ENCODE assay signal across 10 cellular contexts in the genomic region with DNA sequence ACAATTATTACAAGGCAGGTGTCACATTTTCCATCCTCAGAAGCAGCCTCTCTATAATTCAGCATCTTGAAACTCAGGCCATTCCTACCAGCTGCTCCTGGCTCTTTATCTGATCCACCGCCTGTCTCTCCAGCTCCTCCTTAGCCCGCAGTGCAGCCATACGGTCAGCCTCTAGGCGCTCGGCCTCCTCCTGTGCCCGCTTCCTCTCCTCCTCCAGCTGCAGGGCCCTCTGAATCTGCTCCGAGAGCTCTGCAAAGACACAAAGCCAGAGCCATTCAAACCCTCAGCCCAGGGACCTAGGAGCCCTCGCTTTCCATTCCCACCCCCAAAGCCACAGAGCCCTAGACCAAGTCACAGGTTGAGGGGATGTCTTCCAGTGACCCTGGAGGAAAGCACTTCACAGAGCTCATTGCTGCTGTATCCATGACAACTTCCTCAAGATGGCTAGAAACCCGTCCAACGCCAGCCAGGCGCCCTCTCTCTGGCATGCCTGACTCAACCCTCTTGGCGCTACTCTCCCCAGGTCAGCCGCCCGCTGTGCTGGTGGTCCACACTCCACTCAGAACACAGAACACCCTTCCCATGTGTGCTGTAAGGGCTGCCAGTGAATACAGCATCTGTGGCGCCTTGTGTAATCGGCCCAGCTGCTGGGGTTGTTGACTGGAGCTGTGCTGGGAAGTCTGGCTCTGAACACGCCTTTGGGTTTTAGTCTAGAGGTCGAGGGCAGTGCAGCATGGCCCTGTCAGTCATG. TPM values are rescaled to one million over a fixed set of nuclear protein-coding genes. Genes with fewer than 3 reads are reported as not detected.
A peak's percentile ranks its signal among the peaks of the same experiment; 100 is the strongest.
DNase-seq lines count a peak whose midpoint lies in the region; ATAC-seq, FAIRE-seq and TF ChIP-seq lines count a peak whose summit lies in the region.
"Had no signal": no experiment of that assay in that cellular context is flagged by ENCODE, and none has a peak within 500 bp of the region (broad histone marks: within the 10 kb centered on the region; RNA-seq: fewer than 3 reads in every experiment).

No MANE protein-coding gene starts in this region.

- no peak overlapping the region for H3K23ac ChIP-seq in H9 (ENCODE audit: insufficient read length, low read depth, low read length)

- H3K23me2 ChIP-seq in H9 (ENCODE audit: insufficient read length, low read depth, low read length, poor library complexity, severe bottlenecking): no peaks in the 10 kb centered on the region

- TF ChIP-seq CTCF in H9 (conservative IDR thresholded peaks at IDR 0.05): no peak
- TF ChIP-seq CTCF in endothelial cell (IDR thresholded peaks at IDR 0.05; ENCODE audit: unreplicated experiment): no peak

- H3K36me3 Mint-ChIP-seq in H9 (ENCODE audit: insufficient read depth in 1 of 3, low read depth in 3 of 3) (peaks cover 70 to 100% (median 94%) of the 10 kb centered on the region in 3 experiments), endothelial cell (ENCODE audit: low read depth, unreplicated experiment) (peaks cover 72% of the 10 kb centered on the region)

- H3K9me3 ChIP-seq in H9 (ENCODE audit: control insufficient read depth, low read depth, low read length): no peaks in the 10 kb centered on the region
- H3K9me3 ChIP-seq: adrenal gland had no signal

- no peak overlapping the region for H2BK120ac ChIP-seq in H9 (ENCODE audit: low read depth, low read length, poor library complexity, severe bottlenecking)

- H3K9me3 Mint-ChIP-seq in H9: no peaks in the 10 kb centered on the region
- H3K9me3 Mint-ChIP-seq in endothelial cell (ENCODE audit: unreplicated experiment): no peaks in the 10 kb centered on the region

- no peaks in the 10 kb centered on the region; the same call in none of the 2 replicates for H3K27me3 Mint-ChIP-seq in H9 (ENCODE audit: low read depth)
- H3K27me3 Mint-ChIP-seq in endothelial cell (ENCODE audit: unreplicated experiment): peaks cover 9% of the 10 kb centered on the region

- no peak overlapping the region for H3K27ac ChIP-seq in H9 (ENCODE audit: insufficient read length, low read depth, low read length)
- H3K27ac ChIP-seq: SK-N-MC had no signal

- no peaks in the 10 kb centered on the region for H3K27me3 ChIP-seq in H9 (ENCODE audit: insufficient read depth, low read length)
- H3K27me3 ChIP-seq: adrenal gland had no signal

- no peak overlapping the region for H2BK5ac ChIP-seq in H9 (ENCODE audit: insufficient read length, low read length)

- no peak overlapping the region for H2BK20ac ChIP-seq in H9 (ENCODE audit: low read depth, low read length, poor library complexity, severe bottlenecking)

- no peak overlapping the region for H3K4me2 ChIP-seq in H9 (ENCODE audit: insufficient read depth, insufficient read length, low read length)

- no peak overlapping the region for H3K56ac ChIP-seq in H9 (ENCODE audit: insufficient read length, low read depth, low read length)

- H3K79me1 ChIP-seq in H9 (ENCODE audit: insufficient read depth, low read depth, low read length, poor library complexity, severe bottlenecking): no peaks in the 10 kb centered on the region

- H3K4me1 Mint-ChIP-seq in H9: peaks cover 13 to 18% of the 10 kb centered on the region in 2 experiments
- H3K4me1 Mint-ChIP-seq in endothelial cell (ENCODE audit: unreplicated experiment): peaks cover 12% of the 10 kb centered on the region

- H2BK12ac ChIP-seq in H9 (ENCODE audit: insufficient read length, low read depth, low read length): no peak overlapping the region

- H4K91ac ChIP-seq in H9 (ENCODE audit: insufficient read length, low read depth, low read length): no peak overlapping the region

- ATAC-seq in HG03460 (IDR thresholded peaks at IDR 0.05; ENCODE audit: unreplicated experiment) (no peak), left lobe of liver (no peak)

- H3K79me2 ChIP-seq in H9 (ENCODE audit: insufficient read depth, low read length): no peaks in the 10 kb centered on the region

- no peak overlapping the region for H3K4ac ChIP-seq in H9 (ENCODE audit: low read depth, low read length)

- no peak overlapping the region for H3K9ac ChIP-seq in H9 (ENCODE audit: extremely low read depth, insufficient read length, low read length)

- H4K20me1 ChIP-seq in H9 (ENCODE audit: control insufficient read depth, insufficient read depth, insufficient read length): no peaks in the 10 kb centered on the region

- WGBS in H9 (ENCODE audit: extremely low coverage, insufficient read length, low lambda C conversion rate): no CpG with 5 or more reads among the region's 18 CpGs

- no peak overlapping the region for H3T11ph ChIP-seq in H9 (ENCODE audit: low read length)

- no peak overlapping the region for H4K8ac ChIP-seq in H9 (replicated peaks; ENCODE audit: insufficient read length, low read depth, low read length)

- no peak overlapping the region for H2BK15ac ChIP-seq in H9 (ENCODE audit: low read depth, low read length)

- no peak overlapping the region for H3K14ac ChIP-seq in H9 (ENCODE audit: insufficient read depth, low read length)

- DNase-seq in H9 (no peak), NCI-H69 (lab: John Stamatoyannopoulos, UW) (peak; percentile 79), endothelial cell (ENCODE audit: low spot score) (no peak), pons (ENCODE audit: low spot score) (peak; percentile 30), HTR-8/SVneo (ENCODE audit: insufficient read length, low spot score) (no peak), left lobe of liver (ENCODE audit: low spot score) (no peak), LoVo (ENCODE audit: low spot score) (no peak)
- DNase-seq: adrenal gland had no signal

- FAIRE-seq in HTR-8/SVneo (lab: Jason Lieb, UNC): no peak

- no peak overlapping the region for H3K18ac ChIP-seq in H9 (ENCODE audit: insufficient read length, low read depth, low read length)

- H2AK5ac ChIP-seq in H9 (ENCODE audit: insufficient read length, low read length): no peak overlapping the region

- H4K5ac ChIP-seq in H9 (ENCODE audit: insufficient read length, low read depth, low read length): no peak overlapping the region

- H3K27ac Mint-ChIP-seq in H9 (peak overlapping the region; percentile 77 to 85 (median 81); a peak in 5 of 7 replicates), endothelial cell (ENCODE audit: unreplicated experiment) (peak overlapping the region; percentile 57)

- H3K4me1 ChIP-seq in H9 (ENCODE audit: insufficient read depth, low read length): no peaks in the 10 kb centered on the region

- H3K4me3 Mint-ChIP-seq in H9 (no peak overlapping the region), endothelial cell (ENCODE audit: unreplicated experiment) (peak overlapping the region; percentile 84)

- H2AFZ ChIP-seq in H9 (ENCODE audit: low read length): no peak overlapping the region

RNA-seq across cellular contexts. Expression of a gene that starts 49.3 kb away (rescaled TPM):
- total RNA-seq in H9 (2021) (375 and 393 TPM in 2 replicates), endothelial cell (ENCODE audit: unreplicated experiment) (125 TPM), left lobe of liver (57.0 TPM)

Comparison
In these comparisons a context has a peak if more than half of its experiments do, and no peak if none do; other contexts are left out.
1. DNase-seq: peak in NCI-H69 (single experiment) and pons (single experiment); none in H9 (single experiment), endothelial cell (single experiment), HTR-8/SVneo (single experiment), left lobe of liver (single experiment) and LoVo (single experiment).